ENCODE assay signal across 1 cellular context in genomic region chr2:202657876-202658275, GRCh38.
TF ChIP-seq lines count a peak whose summit lies in the region.

No MANE protein-coding gene starts in this region.

TF ChIP-seq in K562, 482 proteins besides CTCF, POLR2A, EP300 and RAD21 (continued from another document):
- TF ChIP-seq PATZ1 (CRISPR knock-in tag; IDR thresholded peaks at IDR 0.05; ENCODE audit: borderline replicate concordance) (no peak), BCOR (IDR thresholded peaks at IDR 0.05) (no peak), C11orf30 (IDR thresholded peaks at IDR 0.05; ENCODE audit: low read depth) (peak; percentile 55; the same call in 1 of the 2 replicates), ZNF282 (CRISPR knock-in tag; IDR thresholded peaks at IDR 0.05) (no peak), TAF15 (IDR thresholded peaks at IDR 0.05; ENCODE audit: low read depth, low read length) (no peak), ZSCAN29 (IDR thresholded peaks at IDR 0.05) (no peak), SMAD1 (IDR thresholded peaks at IDR 0.05; ENCODE audit: low read depth, low read length, partially characterized antibody) (no peak), NFATC3 (IDR thresholded peaks at IDR 0.05) (no peak), CAMTA2 (CRISPR knock-in tag; conservative IDR thresholded peaks at IDR 0.05) (no peak), HNRNPLL (IDR thresholded peaks at IDR 0.05; ENCODE audit: low read depth, low read length, poor library complexity, severe bottlenecking) (no peak), SRSF3 (IDR thresholded peaks at IDR 0.05; ENCODE audit: insufficient read depth, low read length) (no peak), RFX5 (IDR thresholded peaks at IDR 0.05; ENCODE audit: low read depth, low read length) (no peak), PHF20 (IDR thresholded peaks at IDR 0.05; ENCODE audit: partially characterized antibody) (no peak), MAFG (tag; conservative IDR thresholded peaks at IDR 0.05) (peak; percentile 26; the same call in 1 of the 2 replicates), JUN (IDR thresholded peaks at IDR 0.05; ENCODE audit: borderline replicate concordance, low read depth, low read length) (no peak), JUN (CRISPR knock-in tag; IDR thresholded peaks at IDR 0.05; ENCODE audit: borderline replicate concordance) (no peak), GTF2E2 (tag; IDR thresholded peaks at IDR 0.05) (no peak), HOXB6 (CRISPR knock-in tag; IDR thresholded peaks at IDR 0.05; ENCODE audit: borderline replicate concordance) (no peak), ATF6 (CRISPR knock-in tag; IDR thresholded peaks at IDR 0.05) (no peak)
